Comparison of ENCODE assay signal across 10 cellular contexts in genomic region chr1:1264868-1265272, GRCh38. TPM values are rescaled to one million over a fixed set of nuclear protein-coding genes. Genes with fewer than 3 reads are reported as not detected.
DNase-seq lines count a peak whose midpoint lies in the region; ATAC-seq lines count a peak whose summit lies in the region.
"Had no signal": no experiment of that assay in that cellular context is flagged by ENCODE, and none has a peak within 500 bp of the region (broad histone marks: within the 10 kb centered on the region; RNA-seq: fewer than 3 reads in every experiment).

No MANE protein-coding gene starts in this region.

- DNase-seq in EH (ENCODE audit: low read depth), result peak; percentile 100
- peak; percentile 9 to 34 for DNase-seq in Kasumi-1 (lab: John Stamatoyannopoulos, UW)
- DNase-seq in astrocyte of the hippocampus (ENCODE audit: low read depth, low spot score), result peak; percentile 95
- peak; percentile 83 for DNase-seq in myocyte (ENCODE audit: low read depth)
- DNase-seq in COR-L47 (lab: John Stamatoyannopoulos, UW), result no peak
- DNase-seq in NCI-H345 (lab: John Stamatoyannopoulos, UW), result no peak
- no peak for DNase-seq in hypothalamus (lab: John Stamatoyannopoulos, UW)
- DNase-seq: hippocampal formation; stimulated activated CD4-positive, alpha-beta T cell treated with anti-CD3 and anti-CD28 coated beads, Interleukin-4, amount 100 ng/mL, for 4 hours had no signal

- ATAC-seq in HG02970 (IDR thresholded peaks at IDR 0.05; ENCODE audit: low FRiP score, unreplicated experiment), result no peak

RNA-seq across cellular contexts. Expression of gene UBE2J2, which starts 8.8 kb away (rescaled TPM):
- total RNA-seq in myocyte, result 50.3 and 52.2 TPM in 2 replicates
- 46.6 TPM for polyA plus RNA-seq in myocyte (2012)

RNA-seq across cellular contexts. Expression of gene SCNN1D, which starts 15.4 kb away (rescaled TPM):
- 2.2 and 2.5 TPM in 2 replicates for total RNA-seq in myocyte
- polyA plus RNA-seq in myocyte (2012), result 3.7 TPM

RNA-seq across cellular contexts. Expression of gene C1QTNF12, which starts 18.3 kb away (rescaled TPM):
- 1.2 TPM in 1 of 2 replicates, not detected in the other for total RNA-seq in myocyte
- 1.9 TPM for polyA plus RNA-seq in myocyte (2012)

RNA-seq across cellular contexts. Expression of gene B3GALT6, which starts 32.8 kb away (rescaled TPM):
- 61.8 and 68.1 TPM in 2 replicates for total RNA-seq in myocyte
- 32.0 TPM for polyA plus RNA-seq in myocyte (2012)

RNA-seq across cellular contexts. Expression of gene SDF4, which starts 33.1 kb away (rescaled TPM):
- 142 and 150 TPM in 2 replicates for total RNA-seq in myocyte
- polyA plus RNA-seq in myocyte (2012), result 196 TPM

Comparison
In these comparisons a context has a peak if more than half of its experiments do, and no peak if none do; other contexts are left out.
1. DNase-seq: peak in EH (single experiment), Kasumi-1 (2 of 2), astrocyte of the hippocampus (single experiment) and myocyte (single experiment); none in COR-L47 (single experiment), NCI-H345 (single experiment) and hypothalamus (0 of 51).